Comparison of ENCODE assay signal across 18 cellular contexts in the genomic region with DNA sequence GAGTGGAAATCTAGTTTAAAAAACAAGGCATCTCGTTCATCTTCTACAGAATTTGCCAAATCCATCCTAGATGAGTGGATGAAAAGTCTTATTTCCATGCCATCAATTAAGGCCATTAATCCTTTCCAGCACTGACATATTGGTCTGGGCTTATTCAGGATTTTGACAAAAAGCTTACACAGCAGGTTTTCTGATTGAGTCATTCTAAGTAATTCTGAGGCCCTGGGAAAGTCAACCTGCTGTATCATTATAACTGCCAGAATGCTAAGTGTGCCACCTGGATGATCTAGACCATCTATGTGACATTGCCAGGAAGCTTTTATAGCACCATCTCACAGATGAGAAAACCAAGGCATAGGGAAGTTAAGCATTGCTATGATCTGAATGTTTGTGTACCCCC.
"Had no signal": no experiment of that assay in that cellular context is flagged by ENCODE, and none has a peak within 500 bp of the region (broad histone marks: within the 10 kb centered on the region; RNA-seq: fewer than 3 reads in every experiment).

No MANE protein-coding gene starts in this region.

- H3K4me3 ChIP-seq: gastroesophageal sphincter, pancreas, psoas muscle, tibial nerve had no signal

- DNase-seq: activated CD4-positive, alpha-beta memory T cell treated with anti-CD3 and anti-CD28 coated beads, Interleukin-2, amount 10 ng/mL, durations not matched to agents 7 days and 5 days; activated CD4-positive, alpha-beta T cell treated with anti-CD3 and anti-CD28 coated beads, Interleukin-2, amount 10 ng/mL, durations not matched to agents 24 days and 14 days; activated gamma-delta T cell; activated naive CD4-positive, alpha-beta T cell treated with anti-CD3 and anti-CD28 coated beads, Interleukin-2, amount 50 U/mL, for 16 hours; activated T-cell treated with anti-CD3 and anti-CD28 coated beads for 4 hours; aorta; caudate nucleus; effector memory CD8-positive, alpha-beta T cell; head of caudate nucleus; hypothalamus; nephron progenitor cell; pancreas; psoas muscle; small intestine; stimulated activated CD4-positive, alpha-beta T cell treated with anti-CD3 and anti-CD28 coated beads, Interleukin-2, amount 100 ng/mL, for 24 hours; stimulated activated naive CD8-positive, alpha-beta T cell treated with anti-CD3 and anti-CD28 coated beads, Interleukin-15, amount 100 ng/mL, for 72 hours had no signal
